ENCODE assay signal across 16 cellular contexts in the genomic region with DNA sequence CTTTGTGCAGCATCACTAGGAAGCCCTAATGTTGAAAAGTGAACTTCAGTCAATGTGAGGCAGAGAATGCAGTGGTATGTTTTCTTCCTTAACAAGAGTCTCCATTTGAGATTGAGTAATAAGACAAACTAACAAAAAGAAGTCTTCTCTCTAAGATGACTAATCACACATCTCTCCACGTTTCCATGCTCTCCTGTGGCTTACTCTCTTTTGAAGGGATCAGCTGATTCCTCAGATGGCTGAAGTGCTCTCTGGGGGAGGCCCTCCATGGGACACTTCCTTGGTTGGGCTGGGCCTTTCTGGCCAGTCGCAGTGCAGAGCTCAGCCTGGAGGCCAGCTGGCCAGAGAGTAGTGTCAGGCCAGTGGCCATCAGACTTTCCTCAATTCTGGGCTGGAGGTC. TPM values are rescaled to one million over a fixed set of nuclear protein-coding genes. Genes with fewer than 3 reads are reported as not detected.
DNase-seq lines count a peak whose midpoint lies in the region; ATAC-seq and TF ChIP-seq lines count a peak whose summit lies in the region.
"Had no signal": no experiment of that assay in that cellular context is flagged by ENCODE, and none has a peak within 500 bp of the region (broad histone marks: within the 10 kb centered on the region; RNA-seq: fewer than 3 reads in every experiment).

No MANE protein-coding gene starts in this region.

- H3K4me3 ChIP-seq in choroid plexus epithelial cell (ENCODE audit: low read depth, low read length) (no peak overlapping the region), mesenchymal stem cell (ENCODE audit: insufficient read depth in 1 of 2, low read depth in 1 of 2, low read length in 2 of 2) (no peak overlapping the region), aorta (ENCODE audit: low read length in 2 of 2) (no peak overlapping the region), suprapubic skin (no peak overlapping the region)

- no peak overlapping the region for H3K14ac ChIP-seq in mesenchymal stem cell (ENCODE audit: low read length in 2 of 2)

- no peak overlapping the region for H2BK120ac ChIP-seq in mesenchymal stem cell (ENCODE audit: low read depth, low read length)

- no peak overlapping the region for H2BK5ac ChIP-seq in mesenchymal stem cell (ENCODE audit: low read depth, low read length, poor library complexity, severe bottlenecking)

- no peak overlapping the region for H3K18ac ChIP-seq in mesenchymal stem cell (ENCODE audit: low read depth in 1 of 2, low read length in 2 of 2)

- no peaks in the 10 kb centered on the region for H3K36me3 ChIP-seq in mesenchymal stem cell (ENCODE audit: control insufficient read depth in 1 of 2, insufficient read depth in 2 of 2, low read depth in 1 of 2, low read length in 2 of 2)
- H3K36me3 ChIP-seq in aorta (ENCODE audit: control insufficient read depth in 1 of 2, insufficient read depth in 2 of 2, low read length in 1 of 2), result no peaks in the 10 kb centered on the region
- no peaks in the 10 kb centered on the region for H3K36me3 ChIP-seq in suprapubic skin

- H2AK5ac ChIP-seq in mesenchymal stem cell (ENCODE audit: low read length, severe bottlenecking), result no peak overlapping the region

- no peak overlapping the region for H3K9ac ChIP-seq in mesenchymal stem cell (ENCODE audit: low read length)

- H3K4me1 ChIP-seq in mesenchymal stem cell (ENCODE audit: control insufficient read depth, insufficient read depth, low read depth, low read length) (no peaks in the 10 kb centered on the region), aorta (ENCODE audit: control insufficient read depth in 1 of 2, insufficient read depth in 2 of 2, low read length in 2 of 2) (no peaks in the 10 kb centered on the region), suprapubic skin (no peaks in the 10 kb centered on the region)

- H2BK12ac ChIP-seq in mesenchymal stem cell (ENCODE audit: low read length in 2 of 2), result no peak overlapping the region

- no peak for TF ChIP-seq POLR2A in suprapubic skin (IDR thresholded peaks at IDR 0.05)

- H3K27ac ChIP-seq in mesenchymal stem cell (ENCODE audit: low read length, poor library complexity, severe bottlenecking) (no peak overlapping the region), aorta (ENCODE audit: low read depth in 1 of 2, low read length in 2 of 2) (no peak overlapping the region), suprapubic skin (no peak overlapping the region)

- H4K8ac ChIP-seq in mesenchymal stem cell (ENCODE audit: low read length), result no peak overlapping the region

- H3K4ac ChIP-seq in mesenchymal stem cell (ENCODE audit: low read depth in 1 of 2, low read length in 2 of 2), result no peak overlapping the region

- peak; percentile 54 for DNase-seq in AG08395 (ENCODE audit: low spot score)
- peak; percentile 2 for DNase-seq in HK-2 (ENCODE audit: unreplicated experiment)
- DNase-seq in choroid plexus epithelial cell (ENCODE audit: low read depth), result peak; percentile 70
- DNase-seq in mesenchymal stem cell, result peak; percentile 32
- no peak for DNase-seq in aorta
- no peak for DNase-seq in NOMO-1 (lab: John Stamatoyannopoulos, UW; ENCODE audit: unreplicated experiment in 2 of 2)
- no peak for DNase-seq in suprapubic skin (ENCODE audit: low spot score in 2 of 2)
- DNase-seq: activated CD8-positive, alpha-beta T cell treated with anti-CD3 and anti-CD28 coated beads, Interleukin-2, amount 10 ng/mL, durations not matched to agents 7 days and 5 days; NCI-H187 treated with DMSO at 0.1 percent for 48 hours; NCI-H510A; SIG-M5; stimulated activated naive CD8-positive, alpha-beta T cell treated with anti-CD3 and anti-CD28 coated beads, Interleukin-15, amount 100 ng/mL, for 72 hours had no signal

- TF ChIP-seq CTCF in choroid plexus epithelial cell (conservative IDR thresholded peaks at IDR 0.05; ENCODE audit: low read depth, low read length) (no peak), suprapubic skin (IDR thresholded peaks at IDR 0.05) (no peak)

- no peak overlapping the region for H2AFZ ChIP-seq in mesenchymal stem cell (ENCODE audit: low read depth, low read length)

- ATAC-seq in aorta (ENCODE audit: low FRiP score) (no peak), GM18870 (IDR thresholded peaks at IDR 0.05; ENCODE audit: unreplicated experiment) (no peak)
- ATAC-seq: activated CD8-positive, alpha-beta T cell treated with anti-CD3 and anti-CD28 coated beads, Interleukin-2, amount 10 ng/mL, durations not matched to agents 7 days and 5 days; stimulated activated naive CD8-positive, alpha-beta T cell treated with anti-CD3 and anti-CD28 coated beads, Interleukin-15, amount 100 ng/mL, for 72 hours; WTC11 had no signal

- H3K27me3 ChIP-seq in mesenchymal stem cell (ENCODE audit: control insufficient read depth in 1 of 2, insufficient read depth in 1 of 2, low read length in 2 of 2) (peaks cover 0 to 1% of the 10 kb centered on the region in 2 experiments), aorta (ENCODE audit: control insufficient read depth in 1 of 2, insufficient read depth in 2 of 2, low read length in 1 of 2) (no peaks in the 10 kb centered on the region), suprapubic skin (no peaks in the 10 kb centered on the region)

- H4K91ac ChIP-seq in mesenchymal stem cell (ENCODE audit: low read length), result no peak overlapping the region

- no peak overlapping the region for H3K23ac ChIP-seq in mesenchymal stem cell (ENCODE audit: low read length in 2 of 2)

- no peak overlapping the region for H3K4me2 ChIP-seq in mesenchymal stem cell (ENCODE audit: low read length, poor library complexity, severe bottlenecking)

- intact Hi-C loops in aorta (cut with DNase I), result no loop called here

- H3K79me1 ChIP-seq in mesenchymal stem cell (replicated peaks; ENCODE audit: low read length, poor library complexity, severe bottlenecking), result no peaks in the 10 kb centered on the region

- H3K9me3 ChIP-seq in mesenchymal stem cell (ENCODE audit: control insufficient read depth, low read length) (no peaks in the 10 kb centered on the region), aorta (ENCODE audit: control insufficient read depth, low read length) (no peaks in the 10 kb centered on the region), suprapubic skin (no peaks in the 10 kb centered on the region)

- no peak overlapping the region for H2BK15ac ChIP-seq in mesenchymal stem cell (ENCODE audit: low read depth, poor library complexity, severe bottlenecking)

- no peak for TF ChIP-seq EP300 in suprapubic skin (IDR thresholded peaks at IDR 0.05)

- 21% methylated on average over 2 of the region's 2 CpGs for WGBS in mesenchymal stem cell
- WGBS in aorta, 2 donors, result 37 to 68% methylated on average over 2 of the region's 2 CpGs
- WGBS in suprapubic skin, result 63% methylated on average over 2 of the region's 2 CpGs

RNA-seq across cellular contexts. Expression of a gene that starts 14.7 kb away (rescaled TPM):
- not detected for polyA plus RNA-seq in mesenchymal stem cell (2013, experiment 1 of 2)
- not detected for polyA plus RNA-seq in mesenchymal stem cell (2013, experiment 2 of 2)
- total RNA-seq in aorta (not detected), suprapubic skin (not detected)
- 1 to 10 TPM in 1 of 2 donors, under 1 TPM in 1; 0.18 to 7.5 TPM for polyA plus RNA-seq in aorta
- total RNA-seq: activated CD8-positive, alpha-beta T cell treated with anti-CD3 and anti-CD28 coated beads, Interleukin-2, amount 10 ng/mL, durations not matched to agents 7 days and 5 days; WTC11 had no signal
- polyA plus RNA-seq: keratinocyte, urinary bladder had no signal

RNA-seq across cellular contexts. Expression of a gene that starts 53.6 kb away (rescaled TPM):
- 0.81 TPM for polyA plus RNA-seq in mesenchymal stem cell (2013, experiment 1 of 2)
- 0.84 TPM for polyA plus RNA-seq in mesenchymal stem cell (2013, experiment 2 of 2)
- total RNA-seq in aorta, result under 1 TPM; 0.29 to 0.63 TPM
- under 1 TPM in 1 of 2 donors, not detected in 1; 0.05 TPM for polyA plus RNA-seq in aorta
- total RNA-seq in suprapubic skin, result 1 to 10 TPM; 1.1 to 2.7 (median 1.5) TPM

Comparison
In these comparisons a context has a peak if more than half of its experiments do, and no peak if none do; other contexts are left out.
1. DNase-seq: peak in AG08395 (single experiment), HK-2 (single experiment), choroid plexus epithelial cell (single experiment) and mesenchymal stem cell (single experiment); none in aorta (0 of 2), NOMO-1 (0 of 2) and suprapubic skin (0 of 2).